ENCODE assay signal across 13 cellular contexts in the genomic region with DNA sequence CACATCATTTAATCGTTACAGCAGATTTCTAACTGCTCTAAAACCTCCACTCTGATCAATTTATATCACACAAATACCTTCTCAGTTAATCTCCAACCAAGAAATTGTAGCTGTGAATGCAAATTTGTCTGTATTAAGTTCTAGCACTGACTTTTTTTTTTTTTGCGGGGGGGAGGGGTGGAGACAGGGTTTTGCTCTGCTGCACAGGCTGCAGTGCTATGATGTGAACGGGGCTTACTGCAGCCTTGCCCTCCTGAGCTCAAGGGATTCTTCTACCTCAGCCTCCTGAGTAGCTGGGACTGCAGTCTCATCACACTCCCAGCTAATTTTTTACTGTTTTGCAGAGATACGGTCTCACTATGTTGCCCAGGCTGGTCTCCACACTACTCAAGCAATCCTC.
"Had no signal": no experiment of that assay in that cellular context is flagged by ENCODE, and none has a peak within 500 bp of the region (broad histone marks: within the 10 kb centered on the region; RNA-seq: fewer than 3 reads in every experiment).

No MANE protein-coding gene starts in this region.

- DNase-seq: activated CD4-positive, alpha-beta memory T cell treated with anti-CD3 and anti-CD28 coated beads, Interleukin-2, amount 10 ng/mL, durations not matched to agents 7 days and 5 days; activated CD4-positive, alpha-beta T cell treated with anti-CD3 and anti-CD28 coated beads for 1 hour; activated CD8-positive, alpha-beta memory T cell treated with anti-CD3 and anti-CD28 coated beads, Interleukin-2, amount 50 U/mL, for 4 hours; activated T-cell treated with anti-CD3 and anti-CD28 coated beads, Interleukin-2, amount 50 U/mL, for 72 hours; aorta; esophagus squamous epithelium; foreskin fibroblast; left ventricle myocardium inferior; mesendoderm; right cardiac atrium; tibial artery had no signal

- H3K27ac ChIP-seq: esophagus squamous epithelium, tibial artery had no signal

- H3K27me3 ChIP-seq: esophagus squamous epithelium, tibial artery had no signal

- H3K4me3 ChIP-seq: esophagus squamous epithelium, left ventricle myocardium inferior, smooth muscle cell, tibial artery had no signal

- H3K27me3 Mint-ChIP-seq: activated CD4-positive, alpha-beta memory T cell treated with anti-CD3 and anti-CD28 coated beads, Interleukin-2, amount 10 ng/mL, durations not matched to agents 7 days and 5 days; stimulated activated memory B cell treated with anti-CD40 and anti-IgM and Interleukin-4, amounts not matched to agents 10 μg/mL and 1 μg/mL and 100 μg/mL, for 72 hours had no signal

- H3K4me3 Mint-ChIP-seq: activated CD4-positive, alpha-beta memory T cell treated with anti-CD3 and anti-CD28 coated beads, Interleukin-2, amount 10 ng/mL, durations not matched to agents 7 days and 5 days; activated T-cell treated with anti-CD3 and anti-CD28 coated beads, Interleukin-2, amount 50 U/mL, for 72 hours; stimulated activated memory B cell treated with anti-CD40 and anti-IgM and Interleukin-4, amounts not matched to agents 10 μg/mL and 1 μg/mL and 100 μg/mL, for 72 hours had no signal

- H3K9me3 ChIP-seq: esophagus squamous epithelium, left ventricle myocardium inferior, tibial artery had no signal

- ATAC-seq: activated T-cell treated with anti-CD3 and anti-CD28 coated beads, Interleukin-2, amount 50 U/mL, for 72 hours; right cardiac atrium; stimulated activated memory B cell treated with anti-CD40 and anti-IgM and Interleukin-4, amounts not matched to agents 10 μg/mL and 1 μg/mL and 100 μg/mL, for 72 hours had no signal

- H3K9me3 Mint-ChIP-seq: activated CD4-positive, alpha-beta memory T cell treated with anti-CD3 and anti-CD28 coated beads, Interleukin-2, amount 10 ng/mL, durations not matched to agents 7 days and 5 days; activated T-cell treated with anti-CD3 and anti-CD28 coated beads, Interleukin-2, amount 50 U/mL, for 72 hours; stimulated activated memory B cell treated with anti-CD40 and anti-IgM and Interleukin-4, amounts not matched to agents 10 μg/mL and 1 μg/mL and 100 μg/mL, for 72 hours had no signal

- H3K27ac Mint-ChIP-seq: activated CD4-positive, alpha-beta memory T cell treated with anti-CD3 and anti-CD28 coated beads, Interleukin-2, amount 10 ng/mL, durations not matched to agents 7 days and 5 days; activated T-cell treated with anti-CD3 and anti-CD28 coated beads, Interleukin-2, amount 50 U/mL, for 72 hours; stimulated activated memory B cell treated with anti-CD40 and anti-IgM and Interleukin-4, amounts not matched to agents 10 μg/mL and 1 μg/mL and 100 μg/mL, for 72 hours had no signal
